Comparison of ENCODE assay signal across 16 cellular contexts in genomic region chr2:23434721-23435121, GRCh38. TPM values are rescaled to one million over a fixed set of nuclear protein-coding genes. Genes with fewer than 3 reads are reported as not detected.
DNase-seq lines count a peak whose midpoint lies in the region; ATAC-seq and TF ChIP-seq lines count a peak whose summit lies in the region.
"Had no signal": no experiment of that assay in that cellular context is flagged by ENCODE, and none has a peak within 500 bp of the region (broad histone marks: within the 10 kb centered on the region; RNA-seq: fewer than 3 reads in every experiment).

No MANE protein-coding gene starts in this region.

- intact Hi-C loops in spleen (cut with DNase I; ENCODE audit: low total_unique reads) (no loop called here), CD14-positive monocyte (cut with micrococcal nuclease) (no loop called here)

- ATAC-seq in activated CD8-positive, alpha-beta memory T cell treated with anti-CD3 and anti-CD28 coated beads, Interleukin-2, amount 10 ng/mL, durations not matched to agents 7 days and 5 days: no peak
- ATAC-seq in left lobe of liver: no peak
- no peak for ATAC-seq in activated CD8-positive, alpha-beta T cell treated with anti-CD3 and anti-CD28 coated beads, Interleukin-2, amount 10 ng/mL, durations not matched to agents 7 days and 5 days
- ATAC-seq: body of pancreas, GM12878 had no signal

- POLR2A ChIA-PET in activated CD8-positive, alpha-beta T cell treated with anti-CD3 and anti-CD28 coated beads, Interleukin-2, amount 10 ng/mL, durations not matched to agents 7 days and 5 days (lab: Charles Lee): no interaction called here

- no peak overlapping the region for H3K4me3 Mint-ChIP-seq in activated CD8-positive, alpha-beta memory T cell treated with anti-CD3 and anti-CD28 coated beads, Interleukin-2, amount 10 ng/mL, durations not matched to agents 7 days and 5 days
- H3K4me3 Mint-ChIP-seq in activated CD8-positive, alpha-beta T cell treated with anti-CD3 and anti-CD28 coated beads, Interleukin-2, amount 10 ng/mL, durations not matched to agents 7 days and 5 days: no peak overlapping the region
- peak overlapping the region in 1 of 2 donors; percentile 1 for H3K4me3 Mint-ChIP-seq in CD14-positive monocyte

- 66 to 79% (median 76%) methylated on average over 6 of the region's 6 CpGs for WGBS in spleen, 5 donors

- peaks cover 38% of the 10 kb centered on the region for H3K27me3 Mint-ChIP-seq in activated CD8-positive, alpha-beta memory T cell treated with anti-CD3 and anti-CD28 coated beads, Interleukin-2, amount 10 ng/mL, durations not matched to agents 7 days and 5 days
- peaks cover 33% of the 10 kb centered on the region for H3K27me3 Mint-ChIP-seq in activated CD8-positive, alpha-beta T cell treated with anti-CD3 and anti-CD28 coated beads, Interleukin-2, amount 10 ng/mL, durations not matched to agents 7 days and 5 days (ENCODE audit: low read depth)
- peaks cover 14 to 26% (median 17%) of the 10 kb centered on the region in 3 donors for H3K27me3 Mint-ChIP-seq in CD14-positive monocyte (ENCODE audit: low read depth in 3 of 3)

- no peaks in the 10 kb centered on the region for H3K9me3 Mint-ChIP-seq in activated CD8-positive, alpha-beta memory T cell treated with anti-CD3 and anti-CD28 coated beads, Interleukin-2, amount 10 ng/mL, durations not matched to agents 7 days and 5 days (ENCODE audit: low read depth)
- H3K9me3 Mint-ChIP-seq in activated CD8-positive, alpha-beta T cell treated with anti-CD3 and anti-CD28 coated beads, Interleukin-2, amount 10 ng/mL, durations not matched to agents 7 days and 5 days (ENCODE audit: insufficient read depth): no peaks in the 10 kb centered on the region
- peaks cover 0 to 6% (median 2%) of the 10 kb centered on the region in 7 donors for H3K9me3 Mint-ChIP-seq in CD14-positive monocyte

- TF ChIP-seq CTCF in spleen (IDR thresholded peaks at IDR 0.05 in 8 of 11, conservative IDR thresholded peaks at IDR 0.05 in 3 of 11): no peak
- no peak for TF ChIP-seq CTCF in CD14-positive monocyte (IDR thresholded peaks at IDR 0.05)

- H3K36me3 ChIP-seq in spleen: no peaks in the 10 kb centered on the region

- no peak overlapping the region for H3K4me3 ChIP-seq in spleen
- H3K4me3 ChIP-seq: body of pancreas, GM12878, PC-9 had no signal

- DNase-seq in HCEC 1CT (peak; percentile 33), left lobe of liver (ENCODE audit: low spot score) (peak; percentile 28), spleen (peak; percentile 32), LoVo (ENCODE audit: low spot score) (no peak), SHP77 (lab: John Stamatoyannopoulos, UW) (no peak), CD14-positive monocyte (ENCODE audit: low spot score) (no peak)
- DNase-seq in activated CD8-positive, alpha-beta memory T cell treated with anti-CD3 and anti-CD28 coated beads, Interleukin-2, amount 10 ng/mL, durations not matched to agents 7 days and 5 days: peak; percentile 16
- no peak for DNase-seq in activated CD8-positive, alpha-beta T cell treated with anti-CD3 and anti-CD28 coated beads, Interleukin-2, amount 10 ng/mL, durations not matched to agents 7 days and 5 days
- DNase-seq: activated naive CD4-positive, alpha-beta T cell treated with Interleukin-2 at 50 U/mL for 16 hours; C1 segment of cervical spinal cord; NCI-H1930; NCI-H524 treated with DMSO at 0.1 percent for 48 hours; PC-9; stimulated activated naive CD4-positive, alpha-beta T cell had no signal

- no peaks in the 10 kb centered on the region for H3K36me3 Mint-ChIP-seq in activated CD8-positive, alpha-beta memory T cell treated with anti-CD3 and anti-CD28 coated beads, Interleukin-2, amount 10 ng/mL, durations not matched to agents 7 days and 5 days
- H3K36me3 Mint-ChIP-seq in activated CD8-positive, alpha-beta T cell treated with anti-CD3 and anti-CD28 coated beads, Interleukin-2, amount 10 ng/mL, durations not matched to agents 7 days and 5 days (ENCODE audit: low read depth): no peaks in the 10 kb centered on the region
- no peaks in the 10 kb centered on the region for H3K36me3 Mint-ChIP-seq in CD14-positive monocyte

- H3K4me1 Mint-ChIP-seq in activated CD8-positive, alpha-beta memory T cell treated with anti-CD3 and anti-CD28 coated beads, Interleukin-2, amount 10 ng/mL, durations not matched to agents 7 days and 5 days: peaks cover 9% of the 10 kb centered on the region
- H3K4me1 Mint-ChIP-seq in activated CD8-positive, alpha-beta T cell treated with anti-CD3 and anti-CD28 coated beads, Interleukin-2, amount 10 ng/mL, durations not matched to agents 7 days and 5 days (ENCODE audit: low read depth): peaks cover 12% of the 10 kb centered on the region
- no peaks in the 10 kb centered on the region for H3K4me1 Mint-ChIP-seq in CD14-positive monocyte

- peaks cover 0 to 6% (median 0%) of the 10 kb centered on the region in 7 donors for H3K27me3 ChIP-seq in spleen (replicated peaks in 1 of 7)
- H3K27me3 ChIP-seq: body of pancreas had no signal

- H3K27ac ChIP-seq in spleen: no peak overlapping the region
- H3K27ac ChIP-seq: body of pancreas, PC-9 had no signal

- H3K9me3 ChIP-seq in spleen: peaks cover 0 to 7% (median 2%) of the 10 kb centered on the region in 8 donors
- H3K9me3 ChIP-seq: body of pancreas had no signal

- CTCF ChIA-PET in activated CD8-positive, alpha-beta memory T cell treated with anti-CD3 and anti-CD28 coated beads, Interleukin-2, amount 10 ng/mL, durations not matched to agents 7 days and 5 days (lab: Charles Lee): no interaction called here
- CTCF ChIA-PET in activated CD8-positive, alpha-beta T cell treated with anti-CD3 and anti-CD28 coated beads, Interleukin-2, amount 10 ng/mL, durations not matched to agents 7 days and 5 days (lab: Charles Lee): interaction anchor here (1.1 kb wide), 1 partner anchor 26 kb away, joined by 3 read pairs; no protein-coding TSS in a partner anchor

- TF ChIP-seq POLR2A in spleen (IDR thresholded peaks at IDR 0.05): no peak

- no peak overlapping the region for H3K27ac Mint-ChIP-seq in activated CD8-positive, alpha-beta memory T cell treated with anti-CD3 and anti-CD28 coated beads, Interleukin-2, amount 10 ng/mL, durations not matched to agents 7 days and 5 days
- H3K27ac Mint-ChIP-seq in activated CD8-positive, alpha-beta T cell treated with anti-CD3 and anti-CD28 coated beads, Interleukin-2, amount 10 ng/mL, durations not matched to agents 7 days and 5 days: no peak overlapping the region
- H3K27ac Mint-ChIP-seq in CD14-positive monocyte: no peak overlapping the region

- H3K4me1 ChIP-seq in spleen: no peaks in the 10 kb centered on the region
- H3K4me1 ChIP-seq: body of pancreas had no signal

RNA-seq across cellular contexts. Expression of gene KLHL29, which starts 49.7 kb away (rescaled TPM):
- under 1 TPM; 0.09 to 0.12 TPM for total RNA-seq in activated CD8-positive, alpha-beta memory T cell treated with anti-CD3 and anti-CD28 coated beads, Interleukin-2, amount 10 ng/mL, durations not matched to agents 7 days and 5 days
- total RNA-seq in left lobe of liver (2.3 TPM), spleen (10 to 100 TPM in 5 of 7 donors, 1 to 10 TPM in 2; 7.5 to 30.5 (median 16.2) TPM)
- polyA plus RNA-seq in spleen (1 to 10 TPM; 1.5 to 5.3 (median 2.0) TPM), CD14-positive monocyte (not detected)
- 1 to 10 TPM; 4.1 to 4.4 TPM for total RNA-seq in activated CD8-positive, alpha-beta T cell treated with anti-CD3 and anti-CD28 coated beads, Interleukin-2, amount 10 ng/mL, durations not matched to agents 7 days and 5 days

Comparison
In these comparisons a context has a peak if more than half of its experiments do, and no peak if none do; other contexts are left out.
1. DNase-seq: peak in HCEC 1CT (single experiment), activated CD8-positive, alpha-beta memory T cell treated with anti-CD3 and anti-CD28 coated beads, Interleukin-2, amount 10 ng/mL, durations not matched to agents 7 days and 5 days (single experiment), left lobe of liver (single experiment) and spleen (single experiment); none in activated CD8-positive, alpha-beta T cell treated with anti-CD3 and anti-CD28 coated beads, Interleukin-2, amount 10 ng/mL, durations not matched to agents 7 days and 5 days (single experiment), LoVo (single experiment), SHP77 (0 of 2) and CD14-positive monocyte (single experiment).